Comparison of ENCODE assay signal across 1 cellular context in genomic region chr15:67196672-67197363, GRCh38.
TF ChIP-seq lines count a peak whose summit lies in the region.

No MANE protein-coding gene starts in this region.

TF ChIP-seq in endothelial cell of umbilical vein, 7 proteins besides CTCF, POLR2A, EP300 and RAD21 (continued from another document):
- TF ChIP-seq POLR2AphosphoS5 (IDR thresholded peaks at IDR 0.05; ENCODE audit: insufficient read depth, low read depth, low read length) = peak; percentile 12
- TF ChIP-seq, protein P1, sequence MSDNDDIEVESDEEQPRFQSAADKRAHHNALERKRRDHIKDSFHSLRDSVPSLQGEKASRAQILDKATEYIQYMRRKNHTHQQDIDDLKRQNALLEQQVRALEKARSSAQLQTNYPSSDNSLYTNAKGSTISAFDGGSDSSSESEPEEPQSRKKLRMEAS (IDR thresholded peaks at IDR 0.05; ENCODE audit: insufficient read depth, insufficient read length) = no peak
- TF ChIP-seq EZH2 (IDR thresholded peaks at IDR 0.05; ENCODE audit: borderline replicate concordance, low read depth, low read length, severe bottlenecking) = no peak
- no peak for TF ChIP-seq MYC (IDR thresholded peaks at IDR 0.05; ENCODE audit: low read depth, low read length)
